11 cellular contexts compared by ENCODE assay signal in the genomic region with DNA sequence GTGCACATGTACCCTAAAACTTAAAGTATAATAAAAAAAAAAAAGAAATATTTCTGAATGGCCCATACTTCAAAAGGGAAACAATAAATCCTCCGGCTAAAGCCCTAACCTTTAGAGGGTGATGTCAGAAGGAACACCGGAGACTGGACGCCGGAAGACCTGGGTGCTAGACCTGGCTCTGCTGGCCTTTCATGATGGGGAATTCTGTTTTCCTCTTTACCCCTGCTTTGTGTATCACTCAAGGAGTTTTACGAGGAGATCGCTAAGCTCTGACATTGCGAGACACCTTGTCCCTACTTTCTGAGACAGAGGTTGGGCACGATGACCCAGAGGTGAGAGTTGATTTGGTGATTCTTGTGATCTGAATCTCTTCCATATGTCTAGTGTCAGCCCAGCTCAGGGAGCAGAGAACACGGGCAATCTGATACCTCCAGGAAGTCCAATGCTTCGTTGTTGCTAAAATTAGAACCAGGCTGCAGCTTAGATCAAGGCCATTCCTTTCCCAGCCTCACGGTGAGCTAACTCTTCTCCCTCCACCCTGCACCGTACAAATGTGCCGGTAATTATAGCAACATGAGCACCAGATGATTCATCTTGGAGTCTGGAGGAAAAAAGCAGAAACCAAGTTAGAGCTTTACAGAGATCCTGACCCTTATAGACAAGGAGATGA. TPM values are rescaled to one million over a fixed set of nuclear protein-coding genes. Genes with fewer than 3 reads are reported as not detected.
DNase-seq lines count a peak whose midpoint lies in the region; ATAC-seq, FAIRE-seq and TF ChIP-seq lines count a peak whose summit lies in the region.
"Had no signal": no experiment of that assay in that cellular context is flagged by ENCODE, and none has a peak within 500 bp of the region (broad histone marks: within the 10 kb centered on the region; RNA-seq: fewer than 3 reads in every experiment).

No MANE protein-coding gene starts in this region.

- TF ChIP-seq CTCF in tibial artery (IDR thresholded peaks at IDR 0.05): no peak

- no peaks in the 10 kb centered on the region for H3K9me3 Mint-ChIP-seq in activated CD8-positive, alpha-beta T cell treated with anti-CD3 and anti-CD28 coated beads, Interleukin-2, amount 10 ng/mL, durations not matched to agents 7 days and 5 days (ENCODE audit: insufficient read depth)
- no peaks in the 10 kb centered on the region for H3K9me3 Mint-ChIP-seq in activated naive CD4-positive, alpha-beta T cell treated with anti-CD3 and anti-CD28 coated beads, Interleukin-2, amount 50 U/mL, for 72 hours
- H3K9me3 Mint-ChIP-seq: natural killer cell had no signal

- no peaks in the 10 kb centered on the region for H3K9me3 ChIP-seq in tibial artery

- no peaks in the 10 kb centered on the region for H3K36me3 Mint-ChIP-seq in activated CD8-positive, alpha-beta T cell treated with anti-CD3 and anti-CD28 coated beads, Interleukin-2, amount 10 ng/mL, durations not matched to agents 7 days and 5 days (ENCODE audit: low read depth)
- H3K36me3 Mint-ChIP-seq in activated naive CD4-positive, alpha-beta T cell treated with anti-CD3 and anti-CD28 coated beads, Interleukin-2, amount 50 U/mL, for 72 hours: no peaks in the 10 kb centered on the region
- H3K36me3 Mint-ChIP-seq: natural killer cell had no signal

- CTCF ChIA-PET in activated CD8-positive, alpha-beta T cell treated with anti-CD3 and anti-CD28 coated beads, Interleukin-2, amount 10 ng/mL, durations not matched to agents 7 days and 5 days (lab: Charles Lee): interaction anchor here (1.0 to 2.1 kb wide), 4 partner anchors 17 to 182 kb away, joined by 3 to 13 read pairs (median 4); no protein-coding TSS in a partner anchor

- H3K27me3 Mint-ChIP-seq in activated CD8-positive, alpha-beta T cell treated with anti-CD3 and anti-CD28 coated beads, Interleukin-2, amount 10 ng/mL, durations not matched to agents 7 days and 5 days (ENCODE audit: low read depth): peaks cover 34% of the 10 kb centered on the region

- POLR2A ChIA-PET in activated CD8-positive, alpha-beta T cell treated with anti-CD3 and anti-CD28 coated beads, Interleukin-2, amount 10 ng/mL, durations not matched to agents 7 days and 5 days (lab: Charles Lee): no interaction called here

- intact Hi-C loops in tibial artery (cut with DNase I; ENCODE audit: low total_unique reads): no loop called here

- H3K36me3 ChIP-seq in tibial artery: no peaks in the 10 kb centered on the region

- DNase-seq in A172 (ENCODE audit: low spot score) (peak; percentile 90), HTR-8/SVneo (ENCODE audit: insufficient read length, low spot score) (peak; percentile 30), astrocyte of the hippocampus (ENCODE audit: low read depth, low spot score) (peak; percentile 67), kidney glomerular epithelial cell (lab: John Stamatoyannopoulos, UW) (peak; percentile 26), foreskin melanocyte (no peak), tibial artery (no peak)
- no peak for DNase-seq in activated CD8-positive, alpha-beta T cell treated with anti-CD3 and anti-CD28 coated beads, Interleukin-2, amount 10 ng/mL, durations not matched to agents 7 days and 5 days
- no peak for DNase-seq in activated naive CD4-positive, alpha-beta T cell treated with anti-CD3 and anti-CD28 coated beads, Interleukin-2, amount 50 U/mL, for 72 hours (ENCODE audit: low spot score in 2 of 2)
- DNase-seq: activated naive CD4-positive, alpha-beta T cell; natural killer cell had no signal

- FAIRE-seq in HTR-8/SVneo (lab: Jason Lieb, UNC): no peak
- FAIRE-seq: D721Med had no signal

- no peak overlapping the region for H3K4me3 ChIP-seq in tibial artery

- H3K27me3 ChIP-seq in tibial artery: peaks cover 0 to 11% of the 10 kb centered on the region in 2 donors

- no peak overlapping the region for H3K4me3 Mint-ChIP-seq in activated CD8-positive, alpha-beta T cell treated with anti-CD3 and anti-CD28 coated beads, Interleukin-2, amount 10 ng/mL, durations not matched to agents 7 days and 5 days
- H3K4me3 Mint-ChIP-seq: natural killer cell had no signal

- peaks cover 0 to 10% (median 0%) of the 10 kb centered on the region in 4 donors for H3K4me1 ChIP-seq in tibial artery

- no peak overlapping the region for H3K27ac Mint-ChIP-seq in activated CD8-positive, alpha-beta T cell treated with anti-CD3 and anti-CD28 coated beads, Interleukin-2, amount 10 ng/mL, durations not matched to agents 7 days and 5 days
- no peak overlapping the region for H3K27ac Mint-ChIP-seq in activated naive CD4-positive, alpha-beta T cell treated with anti-CD3 and anti-CD28 coated beads, Interleukin-2, amount 50 U/mL, for 72 hours
- H3K27ac Mint-ChIP-seq: natural killer cell had no signal

- H3K27ac ChIP-seq in tibial artery: no peak overlapping the region

- no peaks in the 10 kb centered on the region for H3K4me1 Mint-ChIP-seq in activated CD8-positive, alpha-beta T cell treated with anti-CD3 and anti-CD28 coated beads, Interleukin-2, amount 10 ng/mL, durations not matched to agents 7 days and 5 days (ENCODE audit: low read depth)
- H3K4me1 Mint-ChIP-seq: natural killer cell had no signal

- ATAC-seq in activated CD8-positive, alpha-beta T cell treated with anti-CD3 and anti-CD28 coated beads, Interleukin-2, amount 10 ng/mL, durations not matched to agents 7 days and 5 days: no peak
- no peak for ATAC-seq in activated naive CD4-positive, alpha-beta T cell treated with anti-CD3 and anti-CD28 coated beads, Interleukin-2, amount 50 U/mL, for 72 hours
- ATAC-seq: natural killer cell had no signal

RNA-seq across cellular contexts. Expression of gene CFAP161, which starts 42.0 kb away (rescaled TPM):
- not detected in 2 replicates for total RNA-seq in A172 (2014; rRNA removed; shearing (Covaris generic))
- total RNA-seq in activated CD8-positive, alpha-beta T cell treated with anti-CD3 and anti-CD28 coated beads, Interleukin-2, amount 10 ng/mL, durations not matched to agents 7 days and 5 days: not detected
- not detected for total RNA-seq in activated naive CD4-positive, alpha-beta T cell treated with anti-CD3 and anti-CD28 coated beads, Interleukin-2, amount 50 U/mL, for 72 hours

Comparison
In these comparisons a context has a peak if more than half of its experiments do, and no peak if none do; other contexts are left out.
1. DNase-seq: peak in A172 (single experiment), HTR-8/SVneo (single experiment), astrocyte of the hippocampus (single experiment) and kidney glomerular epithelial cell (single experiment); none in activated CD8-positive, alpha-beta T cell treated with anti-CD3 and anti-CD28 coated beads, Interleukin-2, amount 10 ng/mL, durations not matched to agents 7 days and 5 days (single experiment), foreskin melanocyte (single experiment), activated naive CD4-positive, alpha-beta T cell treated with anti-CD3 and anti-CD28 coated beads, Interleukin-2, amount 50 U/mL, for 72 hours (0 of 2) and tibial artery (0 of 2).